In genomic region chr6:24991748-24992467, GRCh38 we compare ENCODE assay signal across 1 cellular context.
TF ChIP-seq lines count a peak whose summit lies in the region.

No MANE protein-coding gene starts in this region.

TF ChIP-seq in GM12878, 131 proteins besides CTCF, POLR2A, EP300 and RAD21 (continued from another document):
- TF ChIP-seq MAX (IDR thresholded peaks at IDR 0.05; ENCODE audit: low read depth, low read length): peak; percentile 56; the same call in 1 of the 2 replicates
- TF ChIP-seq NR2F1 (conservative IDR thresholded peaks at IDR 0.05): peak; percentile 82
- 0 out of 2 replicates have a peak, but pooled peaks have one; percentile 39 for TF ChIP-seq NKRF (conservative IDR thresholded peaks at IDR 0.05)
- TF ChIP-seq MEF2A (IDR thresholded peaks at IDR 0.05; ENCODE audit: insufficient read depth, low read depth, low read length): peak; percentile 50; the same call in 1 of the 2 replicates
- TF ChIP-seq ETV6 (conservative IDR thresholded peaks at IDR 0.05 in 1 of 2, IDR thresholded peaks at IDR 0.05 in 1 of 2; ENCODE audit: borderline replicate concordance in 1 of 2, low read depth in 1 of 2): peak in 1 of 2 experiments; percentile 10; a peak in 1 of 4 replicates
- no peak for TF ChIP-seq ZBTB40 (IDR thresholded peaks at IDR 0.05; ENCODE audit: borderline replicate concordance)
- peak; percentile 76; the same call in 1 of the 2 replicates for TF ChIP-seq ZNF687 (IDR thresholded peaks at IDR 0.05)
- TF ChIP-seq SKIL (IDR thresholded peaks at IDR 0.05; ENCODE audit: low read depth, poor library complexity, severe bottlenecking): peak; percentile 52
- peak; percentile 80; the same call in 1 of the 2 replicates for TF ChIP-seq MXI1 (IDR thresholded peaks at IDR 0.05; ENCODE audit: low read depth, low read length)
